14 cellular contexts compared by ENCODE assay signal in genomic region chr1:52558941-52559340, GRCh38.
"Had no signal": no experiment of that assay in that cellular context is flagged by ENCODE, and none has a peak within 500 bp of the region (broad histone marks: within the 10 kb centered on the region; RNA-seq: fewer than 3 reads in every experiment).

No MANE protein-coding gene starts in this region.

- ATAC-seq: left lobe of liver, natural killer cell had no signal

- DNase-seq: activated CD4-positive, alpha-beta T cell treated with anti-CD3 and anti-CD28 coated beads, Interleukin-2, amount 10 ng/mL, durations not matched to agents 7 days and 5 days; activated CD4-positive, CD25-positive, alpha-beta regulatory T cell; activated CD8-positive, alpha-beta memory T cell treated with anti-CD3 and anti-CD28 coated beads, Interleukin-2, amount 50 U/mL, for 48 hours; activated gamma-delta T cell treated with Interleukin-2 at 50 U/mL for 16 hours; effector CD8-positive, alpha-beta T cell; esophagus squamous epithelium; natural killer cell; posterior cingulate gyrus; retina; stimulated activated CD4-positive, alpha-beta T cell treated with anti-CD3 and anti-CD28 coated beads, Interleukin-12 subunit alpha, Interleukin-12 subunit beta, amount 100 ng/mL, for 4 hours; stimulated activated CD4-positive, alpha-beta T cell treated with anti-CD3 and anti-CD28 coated beads, Interleukin-2, amount 100 ng/mL, for 24 hours; stomach; testis had no signal
